8 cellular contexts compared by ENCODE assay signal in genomic region chr5:87069974-87070608, GRCh38.
DNase-seq lines count a peak whose midpoint lies in the region; ATAC-seq and TF ChIP-seq lines count a peak whose summit lies in the region.

No MANE protein-coding gene starts in this region.

- no peaks in the 10 kb centered on the region for H3K9me3 Mint-ChIP-seq in mesothelial cell of epicardium

- in situ Hi-C loops in SK-MEL-5 (cut with HindIII; ENCODE audit: low pct_unique_long_range_greater_than_20kb, low sequenced_read_pairs): no loop called here

- H3K4me3 Mint-ChIP-seq in mesothelial cell of epicardium: no peak overlapping the region

- no peaks in the 10 kb centered on the region for H3K27me3 ChIP-seq in foreskin keratinocyte

- no peaks in the 10 kb centered on the region for H3K36me3 Mint-ChIP-seq in mesothelial cell of epicardium

- ATAC-seq in HG02973 (IDR thresholded peaks at IDR 0.05; ENCODE audit: unreplicated experiment) (peak; percentile 49), foreskin keratinocyte (peak; percentile 61)

- H3K4me1 ChIP-seq in foreskin keratinocyte: peaks cover 5% of the 10 kb centered on the region

- DNase-seq in activated gamma-delta T cell treated with Interleukin-2 at 50 U/mL for 16 hours (peak; percentile 11), activated gamma-delta T cell (lab: John Stamatoyannopoulos, UW) (no peak), SK-MEL-5 (ENCODE audit: low read depth, low spot score) (peak; percentile 62), foreskin keratinocyte (peak; percentile 16 to 60), stromal cell of bone marrow (ENCODE audit: low read depth) (peak; percentile 49), NCI-H510A (lab: John Stamatoyannopoulos, UW) (no peak), mesothelial cell of epicardium (ENCODE audit: low spot score in 2 of 2, unreplicated experiment in 2 of 2) (no peak)

- H3K27ac Mint-ChIP-seq in mesothelial cell of epicardium: no peak overlapping the region

- H3K4me1 Mint-ChIP-seq in mesothelial cell of epicardium: peaks cover 6% of the 10 kb centered on the region

- TF ChIP-seq CTCF in foreskin keratinocyte (conservative IDR thresholded peaks at IDR 0.05): peak; percentile 82
- no peak for TF ChIP-seq CTCF in mesothelial cell of epicardium (IDR thresholded peaks at IDR 0.05; ENCODE audit: unreplicated experiment)

- no peaks in the 10 kb centered on the region for H3K27me3 Mint-ChIP-seq in mesothelial cell of epicardium (ENCODE audit: low read depth)

- no peak overlapping the region for H3K27ac ChIP-seq in foreskin keratinocyte

Comparison
In these comparisons a context has a peak if more than half of its experiments do, and no peak if none do; other contexts are left out.
1. DNase-seq: peak in activated gamma-delta T cell treated with Interleukin-2 at 50 U/mL for 16 hours (single experiment), SK-MEL-5 (single experiment), foreskin keratinocyte (2 of 2) and stromal cell of bone marrow (single experiment); none in activated gamma-delta T cell (single experiment), NCI-H510A (single experiment) and mesothelial cell of epicardium (0 of 2).